9 cellular contexts compared by ENCODE assay signal in the genomic region with DNA sequence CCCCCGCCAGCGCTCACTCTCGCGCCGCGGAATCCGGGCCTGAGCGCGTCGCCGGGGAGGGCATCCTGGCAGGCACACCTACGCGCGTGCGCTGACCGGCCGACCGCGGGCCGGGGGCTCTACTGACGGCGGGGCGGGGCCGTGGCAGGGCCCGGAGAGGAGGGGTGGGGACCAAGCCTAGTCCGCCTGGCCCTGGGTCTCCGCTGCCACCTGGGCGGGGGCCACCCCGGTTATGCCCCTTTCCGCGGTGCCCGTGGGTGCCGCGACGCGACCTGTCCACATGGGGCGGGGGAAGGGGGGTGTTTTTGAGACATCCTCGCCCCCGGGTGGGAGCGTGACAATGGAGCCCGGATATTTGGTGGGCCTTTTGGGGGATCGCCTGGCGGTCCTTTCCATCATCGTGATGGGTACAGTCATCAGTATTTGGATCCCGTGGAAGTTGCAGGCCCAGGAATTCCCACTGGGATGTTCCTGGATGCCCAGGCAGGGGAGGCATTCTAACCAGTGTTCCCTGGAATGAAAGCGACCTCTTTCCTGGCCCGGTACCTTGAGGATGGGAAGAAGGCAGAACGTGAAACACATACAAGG. TPM values are rescaled to one million over a fixed set of nuclear protein-coding genes. Genes with fewer than 3 reads are reported as not detected.
A peak's percentile ranks its signal among the peaks of the same experiment; 100 is the strongest.
DNase-seq lines count a peak whose midpoint lies in the region; ATAC-seq lines count a peak whose summit lies in the region.
"Had no signal": no experiment of that assay in that cellular context is flagged by ENCODE, and none has a peak within 500 bp of the region (broad histone marks: within the 10 kb centered on the region; RNA-seq: fewer than 3 reads in every experiment).

No MANE protein-coding gene starts in this region.

- no peak overlapping the region for H3K4ac ChIP-seq in trophoblast cell (ENCODE audit: low read depth, low read length)

- no peak overlapping the region for H2AFZ ChIP-seq in trophoblast cell (ENCODE audit: insufficient read depth, low read length, poor library complexity)

- H2AK5ac ChIP-seq in trophoblast cell (ENCODE audit: low read length): no peak overlapping the region

- no peak overlapping the region for H4K12ac ChIP-seq in trophoblast cell (ENCODE audit: low read depth, low read length)

- no peak overlapping the region for H2BK5ac ChIP-seq in trophoblast cell (ENCODE audit: low read depth, low read length, poor library complexity)

- H3K4me1 ChIP-seq in trophoblast cell (ENCODE audit: control insufficient read depth in 1 of 2, insufficient read depth in 2 of 2, low read length in 2 of 2): peaks cover 3 to 14% of the 10 kb centered on the region in 2 experiments

- no peak overlapping the region for H3K23ac ChIP-seq in trophoblast cell (ENCODE audit: low read length)

- no peak for ATAC-seq in GM19397 (IDR thresholded peaks at IDR 0.05; ENCODE audit: unreplicated experiment)

- no peaks in the 10 kb centered on the region for H3K79me2 ChIP-seq in trophoblast cell (ENCODE audit: control insufficient read depth, insufficient read depth, low read length, poor library complexity)

- H3K14ac ChIP-seq in trophoblast cell (ENCODE audit: low read length): no peak overlapping the region

- H3K9ac ChIP-seq in trophoblast cell (ENCODE audit: low read length): no peak overlapping the region

- no peaks in the 10 kb centered on the region for H3K9me3 ChIP-seq in trophoblast cell (ENCODE audit: insufficient read depth, low read depth, low read length)
- H3K9me3 ChIP-seq: neutrophil had no signal

- H2BK12ac ChIP-seq in trophoblast cell (ENCODE audit: low read length): no peak overlapping the region

- peak overlapping the region; percentile 98 for H3K4me2 ChIP-seq in trophoblast cell (ENCODE audit: low read length)

- H3K27me3 ChIP-seq in trophoblast cell (ENCODE audit: insufficient read depth, low read length): peaks cover 25% of the 10 kb centered on the region

- no peak overlapping the region for H2BK120ac ChIP-seq in trophoblast cell (ENCODE audit: insufficient read depth, low read length, poor library complexity)

- H4K91ac ChIP-seq in trophoblast cell (ENCODE audit: low read depth, low read length): no peak overlapping the region

- H3K27ac ChIP-seq in trophoblast cell (ENCODE audit: low read depth, low read length): no peak overlapping the region
- H3K27ac ChIP-seq: neutrophil had no signal

- H3K79me1 ChIP-seq in trophoblast cell (ENCODE audit: low read length): no peaks in the 10 kb centered on the region

- H4K8ac ChIP-seq in trophoblast cell (ENCODE audit: low read depth, low read length): no peak overlapping the region

- peak; percentile 85 for DNase-seq in DMS79 treated with DMSO at 0.1 percent for 48 hours (lab: John Stamatoyannopoulos, UW)
- peak; percentile 96 for DNase-seq in NCI-H69 (lab: John Stamatoyannopoulos, UW)
- peak; percentile 38 for DNase-seq in glomerular visceral epithelial cell (ENCODE audit: extremely low spot score)
- no peak for DNase-seq in trophoblast cell
- no peak for DNase-seq in NOMO-1 treated with DMSO at 0.1 percent for 48 hours (lab: John Stamatoyannopoulos, UW; ENCODE audit: unreplicated experiment)
- no peak for DNase-seq in HT-29 (ENCODE audit: low spot score)
- no peak for DNase-seq in inferior parietal cortex (ENCODE audit: extremely low spot score)

- H3K18ac ChIP-seq in trophoblast cell (ENCODE audit: low read length): no peak overlapping the region

- H3K4me3 ChIP-seq in trophoblast cell (ENCODE audit: low read depth, low read length): peak overlapping the region; percentile 72

- no CpG with 5 or more reads among the region's 48 CpGs for WGBS in trophoblast cell (ENCODE audit: extremely low coverage, insufficient coverage, insufficient read length)

- H3K36me3 ChIP-seq in trophoblast cell (ENCODE audit: control insufficient read depth in 1 of 2, insufficient read depth in 2 of 2, low read length in 2 of 2): no peaks in the 10 kb centered on the region
- H3K36me3 ChIP-seq: neutrophil had no signal

RNA-seq across cellular contexts. Expression of gene NCAM1, which starts 2.2 kb away (rescaled TPM):
- 0.42 and 0.54 TPM in 2 replicates for polyA plus RNA-seq in trophoblast cell (2013)
- not detected in 2 replicates for total RNA-seq in HT-29 (2014; rRNA removed; shearing (Covaris generic))

Comparison
In these comparisons a context has a peak if more than half of its experiments do, and no peak if none do; other contexts are left out.
1. DNase-seq: peak in DMS79 treated with DMSO at 0.1 percent for 48 hours (single experiment), NCI-H69 (single experiment) and glomerular visceral epithelial cell (single experiment); none in trophoblast cell (0 of 2), NOMO-1 treated with DMSO at 0.1 percent for 48 hours (single experiment), HT-29 (single experiment) and inferior parietal cortex (single experiment).